Comparison of ENCODE assay signal across 14 cellular contexts in genomic region chr1:204514841-204515240, GRCh38. TPM values are rescaled to one million over a fixed set of nuclear protein-coding genes. Genes with fewer than 3 reads are reported as not detected.
DNase-seq lines count a peak whose midpoint lies in the region; ATAC-seq and TF ChIP-seq lines count a peak whose summit lies in the region.
"Had no signal": no experiment of that assay in that cellular context is flagged by ENCODE, and none has a peak within 500 bp of the region (broad histone marks: within the 10 kb centered on the region; RNA-seq: fewer than 3 reads in every experiment).

No MANE protein-coding gene starts in this region.

- peaks cover 15% of the 10 kb centered on the region for H3K36me3 Mint-ChIP-seq in activated CD8-positive, alpha-beta memory T cell treated with anti-CD3 and anti-CD28 coated beads, Interleukin-2, amount 10 ng/mL, durations not matched to agents 7 days and 5 days
- peaks cover 17% of the 10 kb centered on the region for H3K36me3 Mint-ChIP-seq in activated naive CD8-positive, alpha-beta T cell treated with anti-CD3 and anti-CD28 coated beads for 36 hours

- H3K27ac ChIP-seq in KOPT-K1 (ENCODE audit: low read depth, low read length, poor library complexity, severe bottlenecking) (peak overlapping the region; percentile 24), spleen (peak overlapping the region in 7 of 8 donors; percentile 36 to 99 (median 94)), suprapubic skin (no peak overlapping the region)
- H3K27ac ChIP-seq: KMS-11 had no signal

- intact Hi-C loops in spleen (cut with DNase I; ENCODE audit: low total_unique reads), result no loop called here

- H3K9me3 ChIP-seq in KOPT-K1 (ENCODE audit: insufficient read depth, low read length, poor library complexity, severe bottlenecking), result no peaks in the 10 kb centered on the region
- no peaks in the 10 kb centered on the region for H3K9me3 ChIP-seq in spleen
- no peaks in the 10 kb centered on the region for H3K9me3 ChIP-seq in suprapubic skin
- H3K9me3 ChIP-seq: stomach had no signal

- H3K27me3 ChIP-seq in spleen (replicated peaks in 1 of 7) (no peaks in the 10 kb centered on the region), suprapubic skin (no peaks in the 10 kb centered on the region)
- H3K27me3 ChIP-seq: stomach had no signal

- no peak for TF ChIP-seq EP300 in suprapubic skin (IDR thresholded peaks at IDR 0.05)

- TF ChIP-seq POLR2A in spleen (IDR thresholded peaks at IDR 0.05), result no peak
- TF ChIP-seq POLR2A in suprapubic skin (IDR thresholded peaks at IDR 0.05), result no peak

- H3K36me3 ChIP-seq in KOPT-K1 (ENCODE audit: insufficient read depth, low read length), result peaks cover 20% of the 10 kb centered on the region
- peaks cover 0 to 21% (median 0%) of the 10 kb centered on the region in 6 donors for H3K36me3 ChIP-seq in spleen
- no peaks in the 10 kb centered on the region for H3K36me3 ChIP-seq in suprapubic skin

- H3K9me3 Mint-ChIP-seq in activated CD8-positive, alpha-beta memory T cell treated with anti-CD3 and anti-CD28 coated beads, Interleukin-2, amount 10 ng/mL, durations not matched to agents 7 days and 5 days (ENCODE audit: low read depth), result no peaks in the 10 kb centered on the region
- peaks cover 4% of the 10 kb centered on the region for H3K9me3 Mint-ChIP-seq in activated naive CD8-positive, alpha-beta T cell treated with anti-CD3 and anti-CD28 coated beads for 36 hours

- CTCF ChIA-PET in activated CD8-positive, alpha-beta memory T cell treated with anti-CD3 and anti-CD28 coated beads, Interleukin-2, amount 10 ng/mL, durations not matched to agents 7 days and 5 days (lab: Charles Lee), result interaction anchor here (0.7 to 3.7 kb wide), 8 partner anchors 9 to 292 kb away, joined by 3 to 46 read pairs (median 6); partner anchors contain the start of gene PIK3C2B

- no peak for ATAC-seq in activated CD8-positive, alpha-beta memory T cell treated with anti-CD3 and anti-CD28 coated beads, Interleukin-2, amount 10 ng/mL, durations not matched to agents 7 days and 5 days
- ATAC-seq in GM21526 (IDR thresholded peaks at IDR 0.05; ENCODE audit: low FRiP score, unreplicated experiment), result no peak
- ATAC-seq in GM18517 (IDR thresholded peaks at IDR 0.05; ENCODE audit: unreplicated experiment), result no peak

- no peak overlapping the region for H3K4me3 Mint-ChIP-seq in activated CD8-positive, alpha-beta memory T cell treated with anti-CD3 and anti-CD28 coated beads, Interleukin-2, amount 10 ng/mL, durations not matched to agents 7 days and 5 days
- peak overlapping the region; percentile 2 for H3K4me3 Mint-ChIP-seq in activated naive CD8-positive, alpha-beta T cell treated with anti-CD3 and anti-CD28 coated beads for 36 hours

- DNase-seq in activated CD8-positive, alpha-beta memory T cell treated with anti-CD3 and anti-CD28 coated beads, Interleukin-2, amount 10 ng/mL, durations not matched to agents 7 days and 5 days, result no peak
- no peak for DNase-seq in activated CD8-positive, alpha-beta memory T cell treated with anti-CD3 and anti-CD28 coated beads, Interleukin-2, amount 50 U/mL, for 48 hours
- DNase-seq in activated naive CD8-positive, alpha-beta T cell treated with anti-CD3 and anti-CD28 coated beads for 36 hours, result no peak
- no peak for DNase-seq in spleen
- DNase-seq in suprapubic skin (ENCODE audit: low spot score in 2 of 2), result no peak
- DNase-seq: activated CD8-positive, alpha-beta memory T cell treated with anti-CD3 and anti-CD28 coated beads for 24 hours; DMS79; NCI-H187 treated with DMSO at 0.1 percent for 48 hours; NCI-H526 treated with DMSO at 0.1 percent for 48 hours; stomach had no signal

- H3K27ac Mint-ChIP-seq in activated CD8-positive, alpha-beta memory T cell treated with anti-CD3 and anti-CD28 coated beads, Interleukin-2, amount 10 ng/mL, durations not matched to agents 7 days and 5 days, result peak overlapping the region; percentile 52
- H3K27ac Mint-ChIP-seq in activated naive CD8-positive, alpha-beta T cell treated with anti-CD3 and anti-CD28 coated beads for 36 hours, result peak overlapping the region; percentile 48

- H3K4me3 ChIP-seq in spleen (no peak overlapping the region), suprapubic skin (no peak overlapping the region)

- no peaks in the 10 kb centered on the region for H3K27me3 Mint-ChIP-seq in activated CD8-positive, alpha-beta memory T cell treated with anti-CD3 and anti-CD28 coated beads, Interleukin-2, amount 10 ng/mL, durations not matched to agents 7 days and 5 days
- no peaks in the 10 kb centered on the region for H3K27me3 Mint-ChIP-seq in activated naive CD8-positive, alpha-beta T cell treated with anti-CD3 and anti-CD28 coated beads for 36 hours

- H3K4me1 ChIP-seq in spleen (peaks cover 37 to 91% (median 67%) of the 10 kb centered on the region in 6 donors), suprapubic skin (peaks cover 19% of the 10 kb centered on the region)

- H3K4me1 Mint-ChIP-seq in activated CD8-positive, alpha-beta memory T cell treated with anti-CD3 and anti-CD28 coated beads, Interleukin-2, amount 10 ng/mL, durations not matched to agents 7 days and 5 days, result peaks cover 46% of the 10 kb centered on the region
- H3K4me1 Mint-ChIP-seq in activated naive CD8-positive, alpha-beta T cell treated with anti-CD3 and anti-CD28 coated beads for 36 hours, result peaks cover 29% of the 10 kb centered on the region

- WGBS in spleen, 5 donors, result 53 to 66% (median 60%) methylated on average over 2 of the region's 2 CpGs
- 78% methylated on average over 2 of the region's 2 CpGs for WGBS in suprapubic skin

- TF ChIP-seq CTCF in spleen (IDR thresholded peaks at IDR 0.05 in 8 of 11, conservative IDR thresholded peaks at IDR 0.05 in 3 of 11) (no peak), suprapubic skin (IDR thresholded peaks at IDR 0.05) (no peak)

RNA-seq across cellular contexts. Expression of gene MDM4, which starts 1.4 kb away (rescaled TPM):
- total RNA-seq in activated CD8-positive, alpha-beta memory T cell treated with anti-CD3 and anti-CD28 coated beads, Interleukin-2, amount 10 ng/mL, durations not matched to agents 7 days and 5 days, result 10 to 100 TPM; 74.7 to 100.0 TPM
- total RNA-seq in activated naive CD8-positive, alpha-beta T cell treated with anti-CD3 and anti-CD28 coated beads for 36 hours, result 10 to 100 TPM; 64.3 to 75.6 TPM
- total RNA-seq in spleen, result 100 to 1,000 TPM; 112 to 192 (median 163) TPM
- polyA plus RNA-seq in spleen, result 10 to 100 TPM; 10.6 to 16.8 (median 13.8) TPM
- total RNA-seq in suprapubic skin, result 100 to 1,000 TPM in 1 of 4 donors, 10 to 100 TPM in 3; 49.1 to 222 (median 63.2) TPM

RNA-seq across cellular contexts. Expression of gene PIK3C2B, which starts 20.2 kb away (rescaled TPM):
- total RNA-seq in activated CD8-positive, alpha-beta memory T cell treated with anti-CD3 and anti-CD28 coated beads, Interleukin-2, amount 10 ng/mL, durations not matched to agents 7 days and 5 days, result 10 to 100 TPM; 21.6 to 26.0 TPM
- total RNA-seq in activated naive CD8-positive, alpha-beta T cell treated with anti-CD3 and anti-CD28 coated beads for 36 hours, result 10 to 100 TPM; 21.3 to 21.5 TPM
- total RNA-seq in spleen, result 10 to 100 TPM; 45.8 to 72.2 (median 66.5) TPM
- polyA plus RNA-seq in spleen, result 10 to 100 TPM in 2 of 3 donors, 1 to 10 TPM in 1; 9.5 to 22.4 (median 10.8) TPM
- 100 to 1,000 TPM in 2 of 4 donors, 10 to 100 TPM in 2; 70.7 to 162 (median 94.5) TPM for total RNA-seq in suprapubic skin
